25 cellular contexts compared by ENCODE assay signal in the genomic region with DNA sequence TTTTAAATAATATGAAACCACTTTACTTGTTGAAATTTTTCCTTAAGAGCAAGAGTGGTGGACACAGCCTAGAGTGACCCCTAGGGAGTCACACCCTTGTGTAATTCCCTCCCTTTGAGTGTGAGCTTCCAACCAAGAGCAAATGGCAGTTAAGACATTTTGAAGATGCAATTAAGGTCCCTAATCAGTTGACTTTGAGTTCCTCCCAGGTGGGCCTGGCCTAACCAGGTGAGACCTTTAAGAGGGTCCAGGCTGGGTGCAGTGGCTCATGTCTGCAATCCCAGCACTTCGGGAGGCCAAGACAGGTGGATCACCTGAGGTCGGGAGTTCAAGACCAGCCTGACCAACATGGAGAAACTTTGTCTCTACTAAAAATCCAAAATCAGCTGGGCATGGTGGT.
"Had no signal": no experiment of that assay in that cellular context is flagged by ENCODE, and none has a peak within 500 bp of the region (broad histone marks: within the 10 kb centered on the region; RNA-seq: fewer than 3 reads in every experiment).

No MANE protein-coding gene starts in this region.

- H3K9me3 Mint-ChIP-seq: dendritic cell treated with granulocyte-macrophage colony-stimulating factor and Interleukin-4, amounts not matched to agents 40 ng/mL and 50 ng/mL, for 4 days; mesothelial cell of epicardium had no signal

- H3K36me3 Mint-ChIP-seq: mesothelial cell of epicardium, naive B cell had no signal

- H3K4me3 Mint-ChIP-seq: dendritic cell treated with granulocyte-macrophage colony-stimulating factor and Interleukin-4, amounts not matched to agents 40 ng/mL and 50 ng/mL, for 4 days; effector memory CD8-positive, alpha-beta T cell; endodermal cell; mesothelial cell of epicardium; naive B cell had no signal

- DNase-seq: colonic mucosa; cortex of kidney; effector CD8-positive, alpha-beta T cell; effector memory CD8-positive, alpha-beta T cell; endodermal cell; erythroblast; esophagus squamous epithelium; foreskin fibroblast; foreskin melanocyte; gastrocnemius medialis; glutamatergic neuron; head of caudate nucleus; heart right ventricle; hippocampal formation; left cardiac atrium; left lung; left ventricle myocardium superior; lower lobe of right lung; mesenchymal stem cell; mucosa of descending colon; naive B cell had no signal

- H3K9me3 ChIP-seq: colonic mucosa, esophagus squamous epithelium, gastrocnemius medialis, left lung, lower lobe of right lung, mucosa of descending colon had no signal

- H3K4me3 ChIP-seq: colonic mucosa, esophagus squamous epithelium, gastrocnemius medialis, heart right ventricle, left lung, lower lobe of right lung, mucosa of descending colon had no signal

- H3K27ac ChIP-seq: colonic mucosa, epithelial cell of prostate, left lung, lower lobe of right lung had no signal

- H3K36me3 ChIP-seq: colonic mucosa, esophagus squamous epithelium, gastrocnemius medialis, heart right ventricle, left lung, lower lobe of right lung had no signal

- ATAC-seq: effector memory CD8-positive, alpha-beta T cell; esophagus mucosa; gastrocnemius medialis; heart right ventricle; left cardiac atrium; left lung; left ventricle myocardium superior; lower lobe of right lung; mucosa of descending colon had no signal

- H3K27ac Mint-ChIP-seq: dendritic cell treated with granulocyte-macrophage colony-stimulating factor and Interleukin-4, amounts not matched to agents 40 ng/mL and 50 ng/mL, for 4 days; effector memory CD8-positive, alpha-beta T cell; endodermal cell; mesothelial cell of epicardium had no signal

- H3K27me3 ChIP-seq: colonic mucosa, esophagus squamous epithelium, gastrocnemius medialis, heart right ventricle, left lung had no signal

- H3K4me1 ChIP-seq: colonic mucosa, gastrocnemius medialis had no signal
